ENCODE assay signal across 9 cellular contexts in the genomic region with DNA sequence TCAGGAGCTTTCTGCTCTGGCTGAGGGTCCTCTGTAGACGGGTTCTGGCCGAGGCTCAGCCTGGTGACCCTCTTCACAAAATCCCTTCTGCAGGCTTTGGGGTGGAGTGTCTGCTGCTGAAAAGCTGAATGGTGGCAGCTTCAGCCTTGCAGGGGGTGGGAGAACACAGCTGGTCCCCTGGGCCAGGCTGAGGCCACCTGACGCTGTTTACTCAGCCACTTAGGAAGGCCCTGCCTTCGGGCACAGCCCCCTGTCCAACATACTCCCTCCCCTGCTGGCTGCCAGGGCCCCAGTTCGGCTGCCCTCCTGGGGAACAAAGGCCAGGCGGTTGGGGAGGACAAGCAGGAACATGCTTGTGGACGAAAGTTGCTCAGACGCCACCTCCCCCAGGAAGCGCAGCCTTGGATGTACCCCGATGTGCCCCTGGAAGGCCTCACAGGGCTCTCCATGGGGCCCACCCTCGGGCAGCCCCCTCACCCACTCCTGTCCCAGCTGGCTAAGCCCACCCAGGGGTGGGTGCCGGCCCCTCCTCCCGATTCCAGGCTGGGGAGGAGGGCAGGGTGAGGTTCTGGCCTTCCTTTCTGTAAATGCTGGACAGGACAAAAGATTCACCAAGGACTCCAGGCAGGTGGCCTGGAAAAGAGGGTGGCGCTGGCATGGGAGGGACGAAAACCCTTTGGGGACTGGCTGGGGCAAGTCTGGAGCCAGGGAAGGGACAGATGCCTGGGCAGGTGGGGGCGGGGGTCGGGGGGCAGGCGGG. TPM values are rescaled to one million over a fixed set of nuclear protein-coding genes. Genes with fewer than 3 reads are reported as not detected.
DNase-seq lines count a peak whose midpoint lies in the region; ATAC-seq and TF ChIP-seq lines count a peak whose summit lies in the region.
"Had no signal": no experiment of that assay in that cellular context is flagged by ENCODE, and none has a peak within 500 bp of the region (broad histone marks: within the 10 kb centered on the region; RNA-seq: fewer than 3 reads in every experiment).

Gene ANKRD65, minus strand, starts transcription at position 130 of the 760 bp plus-strand sequence. CDS start 271 bp downstream, outside the sequence.

- no peak for TF ChIP-seq CTCF in gastroesophageal sphincter (IDR thresholded peaks at IDR 0.05)

- no peaks in the 10 kb centered on the region for H3K27me3 ChIP-seq in gastroesophageal sphincter

- intact Hi-C loops in sciatic nerve (cut with DNase I) = no loop called here

- TF ChIP-seq POLR2A in gastroesophageal sphincter (IDR thresholded peaks at IDR 0.05) = no peak

- H3K4me1 ChIP-seq in gastroesophageal sphincter = peaks cover 0 to 39% (median 8%) of the 10 kb centered on the region in 3 donors

- no peaks in the 10 kb centered on the region for H3K36me3 ChIP-seq in gastroesophageal sphincter

- ATAC-seq in gastroesophageal sphincter = no peak
- ATAC-seq in sciatic nerve = peak; percentile 40
- no peak for ATAC-seq in HG03432 (IDR thresholded peaks at IDR 0.05; ENCODE audit: unreplicated experiment)
- no peak for ATAC-seq in GM19023 (IDR thresholded peaks at IDR 0.05; ENCODE audit: unreplicated experiment)
- ATAC-seq in activated CD4-positive, CD25-positive, alpha-beta regulatory T cell treated with anti-CD3 and anti-CD28 coated beads, Interleukin-2, amount 50 U/mL, for 24 hours = no peak

- peak within 1 kb of the TSS; percentile 28 to 57 for H3K4me3 ChIP-seq in gastroesophageal sphincter

- no peak for TF ChIP-seq EP300 in gastroesophageal sphincter (IDR thresholded peaks at IDR 0.05)

- peak within 1 kb of the TSS in 3 of 4 donors; percentile 54 to 81 (median 76) for H3K27ac ChIP-seq in gastroesophageal sphincter

- WGBS in gastroesophageal sphincter (ENCODE audit: low coverage in 1 of 2), 2 donors = 90% methylated on average over 2 of the region's 18 CpGs; no CpG with 5 or more reads in 1 of the 2 donors

- H3K9me3 ChIP-seq in gastroesophageal sphincter = no peaks in the 10 kb centered on the region

- DNase-seq in Daoy (ENCODE audit: low read depth) (peak; percentile 12), NCI-H69 (lab: John Stamatoyannopoulos, UW) (peak; percentile 90), sciatic nerve (ENCODE audit: low spot score) (no peak), amniotic stem cell (lab: John Stamatoyannopoulos, UW) (no peak)

RNA-seq across cellular contexts. Expression of gene ANKRD65, which starts in this region (rescaled TPM):
- total RNA-seq in Daoy (2014; rRNA removed; shearing (Covaris generic)) = not detected in 2 replicates
- total RNA-seq in gastroesophageal sphincter (10 to 100 TPM in 2 of 4 donors, 1 to 10 TPM in 2; 8.7 to 16.9 (median 10.3) TPM), sciatic nerve (11.2 TPM)
- total RNA-seq: T-helper 1 cell treated with Interleukin-12 subunit alpha and Interleukin-12 subunit beta and Interleukin-4 antibody, amounts not matched to agents 30 ng/mL and 1 ng/mL, for 36 hours had no signal

Comparison
In these comparisons a context has a peak if more than half of its experiments do, and no peak if none do; other contexts are left out.
1. Peak in DNase-seq in Daoy; RNA of the gene not detected or under 1 TPM.